11 cellular contexts compared by ENCODE assay signal in genomic region chr22:46055851-46056168, GRCh38.
A peak's percentile ranks its signal among the peaks of the same experiment; 100 is the strongest.
DNase-seq lines count a peak whose midpoint lies in the region; ATAC-seq, FAIRE-seq and TF ChIP-seq lines count a peak whose summit lies in the region.
"Had no signal": no experiment of that assay in that cellular context is flagged by ENCODE, and none has a peak within 500 bp of the region (broad histone marks: within the 10 kb centered on the region; RNA-seq: fewer than 3 reads in every experiment).

No MANE protein-coding gene starts in this region.

- ATAC-seq in GM21423 (IDR thresholded peaks at IDR 0.05; ENCODE audit: unreplicated experiment) (no peak), HG03039 (IDR thresholded peaks at IDR 0.05; ENCODE audit: unreplicated experiment) (no peak)
- ATAC-seq: GM23338 had no signal

- H3K27me3 ChIP-seq in DOHH2 (ENCODE audit: control insufficient read depth, low read length) (no peaks in the 10 kb centered on the region), small intestine (ENCODE audit: control insufficient read depth in 2 of 2, insufficient read depth in 2 of 2, low read length in 2 of 2) (no peaks in the 10 kb centered on the region)

- H3K9me2 ChIP-seq in DOHH2 (replicated peaks; ENCODE audit: control insufficient read depth, low read length) = no peaks in the 10 kb centered on the region

- 63 to 90% (median 77%) methylated on average over 8 of the region's 8 CpGs for WGBS in small intestine, 3 donors

- no peaks in the 10 kb centered on the region for H4K20me1 ChIP-seq in DOHH2 (ENCODE audit: control insufficient read depth, insufficient read depth, low read depth, low read length)

- no peak for FAIRE-seq in small intestine (lab: Jason Lieb, UNC)

- DNase-seq in RWPE1 (ENCODE audit: low spot score) (no peak), fibroblast of mammary gland (ENCODE audit: low read depth) (peak; percentile 7), small intestine (no peak), DMS153 treated with DMSO at 0.1 percent for 48 hours (lab: John Stamatoyannopoulos, UW; ENCODE audit: unreplicated experiment) (no peak)
- DNase-seq in stimulated activated CD4-positive, alpha-beta T cell treated with anti-CD3 and anti-CD28 coated beads, Interleukin-4, amount 100 ng/mL, for 4 hours = no peak
- DNase-seq: activated T-cell treated with anti-CD3 and anti-CD28 coated beads for 4 hours, RPMI8226 had no signal

- peak overlapping the region; percentile 96 for H3K4me2 ChIP-seq in DOHH2 (ENCODE audit: low read length)
- H3K4me2 ChIP-seq: GM23338 had no signal

- no peak for TF ChIP-seq CTCF in DOHH2 (IDR thresholded peaks at IDR 0.05; ENCODE audit: low read depth, low read length, poor library complexity, severe bottlenecking)
- no peak for TF ChIP-seq CTCF in RWPE1 (conservative IDR thresholded peaks at IDR 0.05; ENCODE audit: low read depth)
- TF ChIP-seq CTCF in fibroblast of mammary gland (conservative IDR thresholded peaks at IDR 0.05; ENCODE audit: control insufficient read depth, insufficient read depth, low read depth, low read length) = no peak

- H3F3A ChIP-seq in DOHH2 (ENCODE audit: control insufficient read depth, insufficient read depth) = peaks cover 14% of the 10 kb centered on the region

- H3K36me3 ChIP-seq in DOHH2 (ENCODE audit: control insufficient read depth, low read length) = 0 out of 2 replicates have a peak, but pooled peaks cover 3% of the 10 kb centered on the region
- H3K36me3 ChIP-seq in small intestine (ENCODE audit: control insufficient read depth in 2 of 2, insufficient read depth in 2 of 2, low read length in 2 of 2) = no peaks in the 10 kb centered on the region

- no peaks in the 10 kb centered on the region for H3K9me3 ChIP-seq in DOHH2 (ENCODE audit: control insufficient read depth, insufficient read depth, low read length)
- no peaks in the 10 kb centered on the region for H3K9me3 ChIP-seq in small intestine (ENCODE audit: control insufficient read depth, low read depth)

- H3K79me2 ChIP-seq in DOHH2 (ENCODE audit: control insufficient read depth, low read length) = peaks cover 34% of the 10 kb centered on the region

- no peak overlapping the region for H3K27ac ChIP-seq in DOHH2 (ENCODE audit: low read depth, low read length)
- H3K27ac ChIP-seq in RWPE1 = peak overlapping the region; percentile 100
- H3K27ac ChIP-seq in small intestine (ENCODE audit: low read depth in 1 of 2, low read length in 1 of 2) = peak overlapping the region; percentile 34 to 72

- POLR2A ChIA-PET in RWPE1 (lab: Yijun Ruan, JAX; ENCODE audit: low non-redundant PET) = no interaction called here

- CTCF ChIA-PET in RWPE1 (lab: Yijun Ruan, JAX) = interaction anchor here (1.0 kb wide), 1 partner anchor 50 kb away, joined by 3 read pairs; no protein-coding TSS in a partner anchor

- peak overlapping the region; percentile 24 for H3K4me3 ChIP-seq in DOHH2 (ENCODE audit: low read length)
- peak overlapping the region; percentile 59 for H3K4me3 ChIP-seq in fibroblast of mammary gland (ENCODE audit: control insufficient read depth, low read depth, low read length)
- H3K4me3 ChIP-seq in small intestine (ENCODE audit: low read depth in 1 of 2, low read length in 2 of 2) = no peak overlapping the region
- H3K4me3 ChIP-seq: GM23338 had no signal

- H3K4me1 ChIP-seq in DOHH2 (ENCODE audit: control insufficient read depth, low read length) (peaks cover 63% of the 10 kb centered on the region), small intestine (ENCODE audit: control insufficient read depth in 2 of 2, insufficient read depth in 1 of 2, low read depth in 1 of 2, low read length in 1 of 2) (peaks cover 7 to 14% of the 10 kb centered on the region in 2 donors)

Comparison
In these comparisons a context has a peak if more than half of its experiments do, and no peak if none do; other contexts are left out.
1. H3K4me3 ChIP-seq: peak in DOHH2 (single experiment) and fibroblast of mammary gland (single experiment); none in small intestine (0 of 2).